Comparison of ENCODE assay signal across 18 cellular contexts in the genomic region with DNA sequence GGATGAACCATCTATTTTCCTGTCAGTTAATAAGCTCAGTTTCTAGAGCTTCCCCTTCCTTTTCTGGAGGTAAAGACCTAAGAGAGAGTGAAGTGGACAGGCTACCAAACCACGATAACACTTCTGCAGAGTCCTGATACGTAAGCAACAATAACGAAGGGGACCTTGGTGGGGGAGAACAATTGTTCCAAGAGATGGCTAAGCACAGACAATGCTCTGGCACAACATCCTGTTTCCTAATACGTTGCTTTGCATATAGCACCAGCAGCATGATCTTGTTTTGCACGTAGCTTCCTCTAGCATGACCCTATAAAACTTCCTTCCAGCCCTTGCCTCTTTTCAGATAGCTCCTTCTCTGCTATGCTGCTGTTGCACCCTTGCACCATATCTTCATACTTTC.
DNase-seq lines count a peak whose midpoint lies in the region; ATAC-seq lines count a peak whose summit lies in the region.
"Had no signal": no experiment of that assay in that cellular context is flagged by ENCODE, and none has a peak within 500 bp of the region (broad histone marks: within the 10 kb centered on the region; RNA-seq: fewer than 3 reads in every experiment).

No MANE protein-coding gene starts in this region.

- DNase-seq in Kasumi-1 (lab: John Stamatoyannopoulos, UW) (peak; percentile 78), naive B cell (peak; percentile 9), NCI-H1092 treated with DMSO at 0.1 percent for 48 hours (lab: John Stamatoyannopoulos, UW) (no peak), caudate nucleus (lab: John Stamatoyannopoulos, UW) (no peak), NCI-H1092 (lab: John Stamatoyannopoulos, UW) (no peak)
- DNase-seq: activated naive CD4-positive, alpha-beta T cell treated with anti-CD3 and anti-CD28 coated beads, Interleukin-2, amount 50 U/mL, for 16 hours; CD4-positive, CD25-positive, alpha-beta regulatory T cell; effector memory CD4-positive, alpha-beta T cell; foreskin melanocyte; immature natural killer cell; NCI-H187; NCI-H524 treated with DMSO at 0.1 percent for 48 hours; SJCRH30 had no signal

- H3K27ac ChIP-seq in caudate nucleus (ENCODE audit: low read depth, low read length) = no peak overlapping the region
- H3K27ac ChIP-seq: SJCRH30, VCaP had no signal

- peak overlapping the region in 2 of 8 donors; percentile 35 to 44 for H3K4me3 Mint-ChIP-seq in naive B cell
- H3K4me3 Mint-ChIP-seq: CD4-positive, CD25-positive, alpha-beta regulatory T cell; immature natural killer cell; mesothelial cell of epicardium had no signal

- peaks cover 0 to 4% (median 0%) of the 10 kb centered on the region in 3 donors for H3K27me3 Mint-ChIP-seq in naive B cell
- H3K27me3 Mint-ChIP-seq: CD4-positive, CD25-positive, alpha-beta regulatory T cell had no signal

- no peaks in the 10 kb centered on the region for H3K36me3 Mint-ChIP-seq in naive B cell
- H3K36me3 Mint-ChIP-seq: CD4-positive, CD25-positive, alpha-beta regulatory T cell; immature natural killer cell; mesothelial cell of epicardium had no signal

- ATAC-seq in GM18873 (IDR thresholded peaks at IDR 0.05; ENCODE audit: low FRiP score, unreplicated experiment) (peak; percentile 94), HG02884 (IDR thresholded peaks at IDR 0.05; ENCODE audit: unreplicated experiment) (peak; percentile 59), naive B cell (ENCODE audit: low read depth in 2 of 2) (peak in 1 of 2 donors; percentile 64)
- ATAC-seq: K562 had no signal

- H3K9me3 Mint-ChIP-seq in naive B cell = peaks cover 0 to 6% (median 1%) of the 10 kb centered on the region in 7 donors

- peak overlapping the region in 1 of 6 donors; percentile 11 for H3K27ac Mint-ChIP-seq in naive B cell
- H3K27ac Mint-ChIP-seq: CD4-positive, CD25-positive, alpha-beta regulatory T cell; immature natural killer cell; mesothelial cell of epicardium had no signal

- H3K4me1 Mint-ChIP-seq in naive B cell = peaks cover 0 to 5% (median 2%) of the 10 kb centered on the region in 3 donors
- H3K4me1 Mint-ChIP-seq: CD4-positive, CD25-positive, alpha-beta regulatory T cell; immature natural killer cell; mesothelial cell of epicardium had no signal

Comparison
In these comparisons a context has a peak if more than half of its experiments do, and no peak if none do; other contexts are left out.
1. DNase-seq: peak in Kasumi-1 (2 of 2) and naive B cell (single experiment); none in NCI-H1092 treated with DMSO at 0.1 percent for 48 hours (single experiment), caudate nucleus (0 of 61) and NCI-H1092 (single experiment).